In genomic region chr4:104728380-104729122, GRCh38 we compare ENCODE assay signal across 1 cellular context.
TF ChIP-seq lines count a peak whose summit lies in the region.

No MANE protein-coding gene starts in this region.

TF ChIP-seq in HCT116, 20 proteins besides CTCF, POLR2A, EP300 and RAD21 (continued from another document):
- TF ChIP-seq REST (IDR thresholded peaks at IDR 0.05; ENCODE audit: low read depth) (no peak), ELF1 (IDR thresholded peaks at IDR 0.05; ENCODE audit: borderline replicate concordance, low read depth) (no peak), ZNF274 (IDR thresholded peaks at IDR 0.05; ENCODE audit: low read depth, low read length) (no peak), SRF (IDR thresholded peaks at IDR 0.05; ENCODE audit: low read depth) (peak; percentile 76; the same call in 1 of the 2 replicates), JUND (IDR thresholded peaks at IDR 0.05) (peak; percentile 97), CEBPB (IDR thresholded peaks at IDR 0.05; ENCODE audit: low read depth) (peak; percentile 64), FOSL1 (IDR thresholded peaks at IDR 0.05; ENCODE audit: low read depth) (peak; percentile 96), SIN3A (IDR thresholded peaks at IDR 0.05; ENCODE audit: low read depth) (peak; percentile 85), YY1 (IDR thresholded peaks at IDR 0.05; ENCODE audit: extremely low read depth, insufficient replicate concordance, low read depth, low read length) (no peak), CBX3 (IDR thresholded peaks at IDR 0.05; ENCODE audit: low read depth) (peak; percentile 96), EZH2phosphoT487 (IDR thresholded peaks at IDR 0.05; ENCODE audit: borderline replicate concordance) (no peak), EZH2 (IDR thresholded peaks at IDR 0.05) (no peak), EGR1 (IDR thresholded peaks at IDR 0.05; ENCODE audit: low read depth) (no peak)
- TF ChIP-seq, protein P1, sequence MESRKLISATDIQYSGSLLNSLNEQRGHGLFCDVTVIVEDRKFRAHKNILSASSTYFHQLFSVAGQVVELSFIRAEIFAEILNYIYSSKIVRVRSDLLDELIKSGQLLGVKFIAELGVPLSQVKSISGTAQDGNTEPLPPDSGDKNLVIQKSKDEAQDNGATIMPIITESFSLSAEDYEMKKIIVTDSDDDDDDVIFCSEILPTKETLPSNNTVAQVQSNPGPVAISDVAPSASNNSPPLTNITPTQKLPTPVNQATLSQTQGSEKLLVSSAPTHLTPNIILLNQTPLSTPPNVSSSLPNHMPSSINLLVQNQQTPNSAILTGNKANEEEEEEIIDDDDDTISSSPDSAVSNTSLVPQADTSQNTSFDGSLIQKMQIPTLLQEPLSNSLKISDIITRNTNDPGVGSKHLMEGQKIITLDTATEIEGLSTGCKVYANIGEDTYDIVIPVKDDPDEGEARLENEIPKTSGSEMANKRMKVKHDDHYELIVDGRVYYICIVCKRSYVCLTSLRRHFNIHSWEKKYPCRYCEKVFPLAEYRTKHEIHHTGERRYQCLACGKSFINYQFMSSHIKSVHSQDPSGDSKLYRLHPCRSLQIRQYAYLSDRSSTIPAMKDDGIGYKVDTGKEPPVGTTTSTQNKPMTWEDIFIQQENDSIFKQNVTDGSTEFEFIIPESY (IDR thresholded peaks at IDR 0.05; ENCODE audit: extremely low read depth, insufficient replicate concordance, low read length) = no peak
- TF ChIP-seq, protein P2, sequence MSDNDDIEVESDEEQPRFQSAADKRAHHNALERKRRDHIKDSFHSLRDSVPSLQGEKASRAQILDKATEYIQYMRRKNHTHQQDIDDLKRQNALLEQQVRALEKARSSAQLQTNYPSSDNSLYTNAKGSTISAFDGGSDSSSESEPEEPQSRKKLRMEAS (IDR thresholded peaks at IDR 0.05) = peak; percentile 85
